Comparison of ENCODE assay signal across 1 cellular context in genomic region chr10:47134166-47134565, GRCh38.
TF ChIP-seq lines count a peak whose summit lies in the region.

No MANE protein-coding gene starts in this region.

TF ChIP-seq in IMR-90, 13 proteins besides CTCF, POLR2A, EP300 and RAD21:
- TF ChIP-seq NFE2L2 (IDR thresholded peaks at IDR 0.05; ENCODE audit: low read depth, low read length): no peak
